Comparison of ENCODE assay signal across 8 cellular contexts in the genomic region with DNA sequence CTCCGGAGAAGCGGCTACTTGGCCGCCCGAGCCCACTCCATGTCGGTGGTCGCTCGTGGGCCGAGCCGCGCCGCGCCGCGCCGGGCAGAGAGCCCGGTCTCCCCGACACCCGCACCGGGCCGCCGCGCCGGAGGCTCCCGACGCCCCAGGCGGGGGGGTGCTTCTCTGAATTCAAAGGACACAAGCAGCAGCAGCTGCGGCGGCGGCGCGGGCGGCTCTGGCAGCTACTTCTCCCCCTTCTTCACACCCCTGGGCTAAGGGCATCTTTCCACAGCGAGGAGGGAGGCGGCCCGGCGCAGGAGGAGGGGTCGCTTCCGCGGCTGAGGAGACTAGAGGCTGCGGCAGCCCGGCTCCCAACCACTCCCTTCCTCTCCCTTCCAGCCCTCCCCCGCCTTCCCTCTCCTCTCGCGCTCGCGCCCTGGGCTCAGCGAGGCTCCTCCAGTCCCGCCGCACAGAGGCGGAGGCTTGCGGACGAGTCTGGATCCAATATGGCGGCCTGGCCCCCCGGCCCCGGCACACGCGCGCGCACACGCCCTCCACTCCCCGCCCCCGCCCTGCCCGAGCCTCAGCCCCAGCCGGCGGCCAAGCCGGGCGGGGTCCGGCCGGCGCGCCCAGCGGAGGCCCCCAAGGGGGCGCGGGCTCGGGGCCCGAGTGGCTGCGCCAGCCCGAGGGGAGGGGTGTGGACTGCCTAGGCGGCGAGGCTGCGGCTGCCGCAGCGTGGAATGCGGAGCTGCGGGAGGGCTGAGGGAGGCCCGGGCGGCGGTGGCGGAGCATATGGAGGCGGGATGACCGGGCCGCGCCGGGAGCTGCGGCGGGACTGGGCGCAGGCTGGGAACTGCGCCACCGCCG. TPM values are rescaled to one million over a fixed set of nuclear protein-coding genes. Genes with fewer than 3 reads are reported as not detected.
DNase-seq lines count a peak whose midpoint lies in the region; ATAC-seq and TF ChIP-seq lines count a peak whose summit lies in the region.

A gene with protein sequence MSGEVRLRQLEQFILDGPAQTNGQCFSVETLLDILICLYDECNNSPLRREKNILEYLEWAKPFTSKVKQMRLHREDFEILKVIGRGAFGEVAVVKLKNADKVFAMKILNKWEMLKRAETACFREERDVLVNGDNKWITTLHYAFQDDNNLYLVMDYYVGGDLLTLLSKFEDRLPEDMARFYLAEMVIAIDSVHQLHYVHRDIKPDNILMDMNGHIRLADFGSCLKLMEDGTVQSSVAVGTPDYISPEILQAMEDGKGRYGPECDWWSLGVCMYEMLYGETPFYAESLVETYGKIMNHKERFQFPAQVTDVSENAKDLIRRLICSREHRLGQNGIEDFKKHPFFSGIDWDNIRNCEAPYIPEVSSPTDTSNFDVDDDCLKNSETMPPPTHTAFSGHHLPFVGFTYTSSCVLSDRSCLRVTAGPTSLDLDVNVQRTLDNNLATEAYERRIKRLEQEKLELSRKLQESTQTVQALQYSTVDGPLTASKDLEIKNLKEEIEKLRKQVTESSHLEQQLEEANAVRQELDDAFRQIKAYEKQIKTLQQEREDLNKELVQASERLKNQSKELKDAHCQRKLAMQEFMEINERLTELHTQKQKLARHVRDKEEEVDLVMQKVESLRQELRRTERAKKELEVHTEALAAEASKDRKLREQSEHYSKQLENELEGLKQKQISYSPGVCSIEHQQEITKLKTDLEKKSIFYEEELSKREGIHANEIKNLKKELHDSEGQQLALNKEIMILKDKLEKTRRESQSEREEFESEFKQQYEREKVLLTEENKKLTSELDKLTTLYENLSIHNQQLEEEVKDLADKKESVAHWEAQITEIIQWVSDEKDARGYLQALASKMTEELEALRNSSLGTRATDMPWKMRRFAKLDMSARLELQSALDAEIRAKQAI (N-terminal part only) (minus strand): TSS at position 490 of the 849 bp plus-strand sequence. CDS start 1,310 bp downstream, outside the sequence.

- peaks cover 74% of the 10 kb centered on the region for H3K27me3 Mint-ChIP-seq in stimulated activated naive CD8-positive, alpha-beta T cell treated with anti-CD3 and anti-CD28 coated beads, Interleukin-15, amount 100 ng/mL, for 72 hours

- H3K4me1 ChIP-seq in esophagus muscularis mucosa (peaks cover 5 to 18% (median 12%) of the 10 kb centered on the region in 4 donors), mononuclear cell (ENCODE audit: insufficient read depth, low read length) (peaks cover 12% of the 10 kb centered on the region)

- 0% methylated on average over 13 of the region's 100 CpGs for WGBS in esophagus muscularis mucosa

- peak within 1 kb of the TSS; percentile 87 to 97 (median 92) for H3K4me3 ChIP-seq in esophagus muscularis mucosa
- H3K4me3 ChIP-seq in mononuclear cell (ENCODE audit: low read length) = peak within 1 kb of the TSS; percentile 40

- H3K9me3 ChIP-seq in esophagus muscularis mucosa (no peaks in the 10 kb centered on the region), mononuclear cell (ENCODE audit: low read depth, low read length) (no peaks in the 10 kb centered on the region)

- H3K36me3 ChIP-seq in esophagus muscularis mucosa = no peaks in the 10 kb centered on the region

- peaks cover 6% of the 10 kb centered on the region for H3K4me1 Mint-ChIP-seq in stimulated activated naive CD8-positive, alpha-beta T cell treated with anti-CD3 and anti-CD28 coated beads, Interleukin-15, amount 100 ng/mL, for 72 hours

- H3K27me3 ChIP-seq in esophagus muscularis mucosa (no peaks in the 10 kb centered on the region), mononuclear cell (ENCODE audit: insufficient read depth, low read length) (peaks cover 62% of the 10 kb centered on the region)

- peak within 1 kb of the TSS; percentile 22 to 95 for H3K27ac Mint-ChIP-seq in stimulated activated naive CD8-positive, alpha-beta T cell treated with anti-CD3 and anti-CD28 coated beads, Interleukin-15, amount 100 ng/mL, for 72 hours

- no peak for TF ChIP-seq CTCF in esophagus muscularis mucosa (IDR thresholded peaks at IDR 0.05)

- TF ChIP-seq POLR2A in esophagus muscularis mucosa (IDR thresholded peaks at IDR 0.05; ENCODE audit: low read depth) = no peak

- no peak for TF ChIP-seq EP300 in esophagus muscularis mucosa (IDR thresholded peaks at IDR 0.05)

- ATAC-seq in HG02840 (IDR thresholded peaks at IDR 0.05; ENCODE audit: low FRiP score, unreplicated experiment) = peak; percentile 53
- peak; percentile 85 for ATAC-seq in stimulated activated naive CD8-positive, alpha-beta T cell treated with anti-CD3 and anti-CD28 coated beads, Interleukin-15, amount 100 ng/mL, for 72 hours
- no peak for ATAC-seq in GM18517 (IDR thresholded peaks at IDR 0.05; ENCODE audit: unreplicated experiment)

- no peaks in the 10 kb centered on the region for H3K9me3 Mint-ChIP-seq in stimulated activated naive CD8-positive, alpha-beta T cell treated with anti-CD3 and anti-CD28 coated beads, Interleukin-15, amount 100 ng/mL, for 72 hours

- intact Hi-C loops in esophagus muscularis mucosa (cut with DNase I) = loop anchor here (10.0 kb wide), 1 partner anchor 117 kb away; no protein-coding TSS in a partner anchor

- H3K4me3 Mint-ChIP-seq in stimulated activated naive CD8-positive, alpha-beta T cell treated with anti-CD3 and anti-CD28 coated beads, Interleukin-15, amount 100 ng/mL, for 72 hours = peak within 1 kb of the TSS; percentile 82 to 95

- DNase-seq in ELF-1 (ENCODE audit: low read depth, low spot score) = peak; percentile 88
- peak; percentile 74 to 83 for DNase-seq in NCI-H524 (lab: John Stamatoyannopoulos, UW)
- DNase-seq in activated T-cell treated with anti-CD3 and anti-CD28 coated beads for 48 hours (ENCODE audit: low read depth) = peak; percentile 27
- DNase-seq in esophagus muscularis mucosa (ENCODE audit: extremely low spot score) = no peak
- peak; percentile 50 to 54 for DNase-seq in stimulated activated naive CD8-positive, alpha-beta T cell treated with anti-CD3 and anti-CD28 coated beads, Interleukin-15, amount 100 ng/mL, for 72 hours

- peak within 1 kb of the TSS; percentile 87 to 98 (median 96) for H3K27ac ChIP-seq in esophagus muscularis mucosa (replicated peaks in 1 of 4)

RNA-seq across cellular contexts. Expression of the gene that starts here (rescaled TPM):
- 10 to 100 TPM; 59.5 to 72.2 (median 69.7) TPM for total RNA-seq in esophagus muscularis mucosa
- total RNA-seq in mononuclear cell = 2.3 TPM

Comparison
In these comparisons a context has a peak if more than half of its experiments do, and no peak if none do; other contexts are left out.
1. RNA of the gene that starts here (total RNA-seq): 59.5 to 72.2 TPM in esophagus muscularis mucosa; 2.3 TPM in mononuclear cell (single experiment); every median in the first group is over 10 times any median in the second.